ENCODE assay signal across 21 cellular contexts in genomic region chr3:98552232-98553020, GRCh38. TPM values are rescaled to one million over a fixed set of nuclear protein-coding genes. Genes with fewer than 3 reads are reported as not detected.
DNase-seq lines count a peak whose midpoint lies in the region; ATAC-seq and TF ChIP-seq lines count a peak whose summit lies in the region.
"Had no signal": no experiment of that assay in that cellular context is flagged by ENCODE, and none has a peak within 500 bp of the region (broad histone marks: within the 10 kb centered on the region; RNA-seq: fewer than 3 reads in every experiment).

No MANE protein-coding gene starts in this region.

- WGBS in upper lobe of left lung, 2 donors: 71 to 78% methylated on average over 4 of the region's 4 CpGs

- POLR2A ChIA-PET in activated naive CD8-positive, alpha-beta T cell treated with anti-CD3 and anti-CD28 coated beads, Interleukin-2, amount 10 ng/mL, durations not matched to agents 7 days and 5 days (lab: Charles Lee): interaction anchor here (0.6 to 5.8 kb wide), 5 partner anchors 11 to 29 kb away, joined by 3 to 74 read pairs (median 11); partner anchors contain the start of gene CLDND1

- H3K4me3 ChIP-seq in upper lobe of left lung (no peak overlapping the region), MG63 (no peak overlapping the region)
- H3K4me3 ChIP-seq: gastrocnemius medialis, smooth muscle cell, uterus had no signal

- no peak for DNase-seq in activated T-cell treated with anti-CD3 and anti-CD28 coated beads, Interleukin-2, amount 50 U/mL, for 72 hours
- no peak for DNase-seq in activated T-cell treated with anti-CD3 and anti-CD28 coated beads, Interleukin-2, amount 50 U/mL, for 48 hours
- peak; percentile 40 for DNase-seq in MV-4-11 (lab: John Stamatoyannopoulos, UW)
- DNase-seq in activated naive CD8-positive, alpha-beta T cell treated with anti-CD3 and anti-CD28 coated beads, Interleukin-2, amount 10 ng/mL, durations not matched to agents 7 days and 5 days: no peak
- no peak for DNase-seq in stimulated activated naive CD8-positive, alpha-beta T cell treated with anti-CD3 and anti-CD28 coated beads, Interleukin-15, amount 100 ng/mL, for 72 hours
- DNase-seq in upper lobe of left lung: no peak
- DNase-seq in SIG-M5 treated with dmso at 0.1 percent for 504 hours (lab: John Stamatoyannopoulos, UW; ENCODE audit: unreplicated experiment): no peak
- DNase-seq in MG63: no peak
- DNase-seq: anterior cingulate cortex; gastrocnemius medialis; GF-D8; naive thymus-derived CD4-positive, alpha-beta T cell; NCI-H1092 treated with DMSO at 0.1 percent for 48 hours; SIG-M5; stimulated activated naive CD4-positive, alpha-beta T cell treated with Interleukin-2 at 50 U/mL for 16 hours; uterus had no signal

- no peaks in the 10 kb centered on the region for H3K27me3 ChIP-seq in upper lobe of left lung
- no peaks in the 10 kb centered on the region for H3K27me3 ChIP-seq in MG63
- H3K27me3 ChIP-seq: gastrocnemius medialis, uterus had no signal

- no peak overlapping the region for H3K27ac ChIP-seq in upper lobe of left lung
- H3K27ac ChIP-seq: gastrocnemius medialis, uterus had no signal

- TF ChIP-seq POLR2A in upper lobe of left lung (IDR thresholded peaks at IDR 0.05): no peak

- TF ChIP-seq EP300 in upper lobe of left lung (IDR thresholded peaks at IDR 0.05): no peak

- peaks cover 0 to 4% of the 10 kb centered on the region in 2 donors for H3K9me3 Mint-ChIP-seq in activated T-cell treated with anti-CD3 and anti-CD28 coated beads, Interleukin-2, amount 50 U/mL, for 72 hours
- no peaks in the 10 kb centered on the region for H3K9me3 Mint-ChIP-seq in activated naive CD8-positive, alpha-beta T cell treated with anti-CD3 and anti-CD28 coated beads, Interleukin-2, amount 10 ng/mL, durations not matched to agents 7 days and 5 days
- H3K9me3 Mint-ChIP-seq in stimulated activated naive CD8-positive, alpha-beta T cell treated with anti-CD3 and anti-CD28 coated beads, Interleukin-15, amount 100 ng/mL, for 72 hours: no peaks in the 10 kb centered on the region

- H3K27me3 Mint-ChIP-seq in activated T-cell treated with anti-CD3 and anti-CD28 coated beads, Interleukin-2, amount 50 U/mL, for 72 hours (ENCODE audit: low read depth): no peaks in the 10 kb centered on the region
- H3K27me3 Mint-ChIP-seq in activated naive CD8-positive, alpha-beta T cell treated with anti-CD3 and anti-CD28 coated beads, Interleukin-2, amount 10 ng/mL, durations not matched to agents 7 days and 5 days: no peaks in the 10 kb centered on the region
- H3K27me3 Mint-ChIP-seq in stimulated activated naive CD8-positive, alpha-beta T cell treated with anti-CD3 and anti-CD28 coated beads, Interleukin-15, amount 100 ng/mL, for 72 hours: no peaks in the 10 kb centered on the region
- H3K27me3 Mint-ChIP-seq: progenitor cell of endocrine pancreas had no signal

- peak overlapping the region; percentile 100 for H3K27ac Mint-ChIP-seq in activated T-cell treated with anti-CD3 and anti-CD28 coated beads, Interleukin-2, amount 50 U/mL, for 72 hours
- peak overlapping the region; percentile 93 for H3K27ac Mint-ChIP-seq in activated naive CD8-positive, alpha-beta T cell treated with anti-CD3 and anti-CD28 coated beads, Interleukin-2, amount 10 ng/mL, durations not matched to agents 7 days and 5 days
- H3K27ac Mint-ChIP-seq in stimulated activated naive CD8-positive, alpha-beta T cell treated with anti-CD3 and anti-CD28 coated beads, Interleukin-15, amount 100 ng/mL, for 72 hours: peak overlapping the region; percentile 97 to 100
- H3K27ac Mint-ChIP-seq: progenitor cell of endocrine pancreas had no signal

- H3K9me3 ChIP-seq in upper lobe of left lung (no peaks in the 10 kb centered on the region), MG63 (no peaks in the 10 kb centered on the region)
- H3K9me3 ChIP-seq: gastrocnemius medialis, uterus had no signal

- no peak for TF ChIP-seq CTCF in upper lobe of left lung (IDR thresholded peaks at IDR 0.05)

- H3K4me1 Mint-ChIP-seq in activated T-cell treated with anti-CD3 and anti-CD28 coated beads, Interleukin-2, amount 50 U/mL, for 72 hours (ENCODE audit: low read depth): peaks cover 85% of the 10 kb centered on the region
- H3K4me1 Mint-ChIP-seq in activated naive CD8-positive, alpha-beta T cell treated with anti-CD3 and anti-CD28 coated beads, Interleukin-2, amount 10 ng/mL, durations not matched to agents 7 days and 5 days: peaks cover 74% of the 10 kb centered on the region
- H3K4me1 Mint-ChIP-seq in stimulated activated naive CD8-positive, alpha-beta T cell treated with anti-CD3 and anti-CD28 coated beads, Interleukin-15, amount 100 ng/mL, for 72 hours: peaks cover 89% of the 10 kb centered on the region

- peak overlapping the region; percentile 83 to 92 for H3K4me3 Mint-ChIP-seq in activated T-cell treated with anti-CD3 and anti-CD28 coated beads, Interleukin-2, amount 50 U/mL, for 72 hours
- peak overlapping the region; percentile 91 for H3K4me3 Mint-ChIP-seq in activated naive CD8-positive, alpha-beta T cell treated with anti-CD3 and anti-CD28 coated beads, Interleukin-2, amount 10 ng/mL, durations not matched to agents 7 days and 5 days
- H3K4me3 Mint-ChIP-seq in stimulated activated naive CD8-positive, alpha-beta T cell treated with anti-CD3 and anti-CD28 coated beads, Interleukin-15, amount 100 ng/mL, for 72 hours: peak overlapping the region; percentile 80 to 86

- no peaks in the 10 kb centered on the region for H3K36me3 ChIP-seq in upper lobe of left lung
- H3K36me3 ChIP-seq in MG63: no peaks in the 10 kb centered on the region
- H3K36me3 ChIP-seq: gastrocnemius medialis, uterus had no signal

- no peaks in the 10 kb centered on the region for H3K4me1 ChIP-seq in upper lobe of left lung
- H3K4me1 ChIP-seq: gastrocnemius medialis, uterus had no signal

- peaks cover 6 to 25% of the 10 kb centered on the region in 2 donors for H3K36me3 Mint-ChIP-seq in activated T-cell treated with anti-CD3 and anti-CD28 coated beads, Interleukin-2, amount 50 U/mL, for 72 hours (ENCODE audit: insufficient read depth in 2 of 2)
- peaks cover 54% of the 10 kb centered on the region for H3K36me3 Mint-ChIP-seq in activated naive CD8-positive, alpha-beta T cell treated with anti-CD3 and anti-CD28 coated beads, Interleukin-2, amount 10 ng/mL, durations not matched to agents 7 days and 5 days

- no peak for ATAC-seq in activated T-cell treated with anti-CD3 and anti-CD28 coated beads, Interleukin-2, amount 50 U/mL, for 72 hours (replicated peaks in 1 of 2)
- no peak for ATAC-seq in activated naive CD8-positive, alpha-beta T cell treated with anti-CD3 and anti-CD28 coated beads, Interleukin-2, amount 10 ng/mL, durations not matched to agents 7 days and 5 days (ENCODE audit: low read depth)
- no peak for ATAC-seq in stimulated activated naive CD8-positive, alpha-beta T cell treated with anti-CD3 and anti-CD28 coated beads, Interleukin-15, amount 100 ng/mL, for 72 hours
- no peak for ATAC-seq in upper lobe of left lung (ENCODE audit: low FRiP score in 2 of 2)
- ATAC-seq: gastrocnemius medialis; HepG2; naive thymus-derived CD4-positive, alpha-beta T cell had no signal

RNA-seq across cellular contexts. Expression of gene GPR15, which starts 20.6 kb away (rescaled TPM):
- total RNA-seq in activated T-cell treated with anti-CD3 and anti-CD28 coated beads, Interleukin-2, amount 50 U/mL, for 72 hours: 10 to 100 TPM in 1 of 2 donors, 1 to 10 TPM in 1; 4.6 to 24.0 TPM
- total RNA-seq in activated naive CD8-positive, alpha-beta T cell treated with anti-CD3 and anti-CD28 coated beads, Interleukin-2, amount 10 ng/mL, durations not matched to agents 7 days and 5 days: 10 to 100 TPM; 40.6 to 44.1 TPM
- total RNA-seq in upper lobe of left lung: 1 to 10 TPM in 3 of 6 donors, under 1 TPM in 1, not detected in 2; 0.98 to 2.1 (median 1.1) TPM
- total RNA-seq in MG63 (2014; rRNA removed; shearing (Covaris generic); ENCODE audit: low replicate concordance): not detected in 2 replicates
- total RNA-seq: chondrocyte, gastrocnemius medialis, HepG2, progenitor cell of endocrine pancreas, smooth muscle cell, uterus had no signal

RNA-seq across cellular contexts. Expression of gene CLDND1, which starts 29.7 kb away (rescaled TPM):
- 100 to 1,000 TPM; 284 to 361 TPM for total RNA-seq in activated T-cell treated with anti-CD3 and anti-CD28 coated beads, Interleukin-2, amount 50 U/mL, for 72 hours
- total RNA-seq in activated naive CD8-positive, alpha-beta T cell treated with anti-CD3 and anti-CD28 coated beads, Interleukin-2, amount 10 ng/mL, durations not matched to agents 7 days and 5 days: 100 to 1,000 TPM; 534 to 542 TPM
- total RNA-seq in upper lobe of left lung: 10 to 100 TPM; 23.9 to 91.2 (median 70.1) TPM
- total RNA-seq in MG63 (2014; rRNA removed; shearing (Covaris generic); ENCODE audit: low replicate concordance): 53.0 and 105 TPM in 2 replicates

RNA-seq across cellular contexts. Expression of gene CPOX, which starts 41.0 kb away (rescaled TPM):
- total RNA-seq in activated T-cell treated with anti-CD3 and anti-CD28 coated beads, Interleukin-2, amount 50 U/mL, for 72 hours: 10 to 100 TPM; 36.5 to 36.7 TPM
- total RNA-seq in activated naive CD8-positive, alpha-beta T cell treated with anti-CD3 and anti-CD28 coated beads, Interleukin-2, amount 10 ng/mL, durations not matched to agents 7 days and 5 days: 10 to 100 TPM; 51.1 to 52.2 TPM
- 10 to 100 TPM; 13.4 to 44.0 (median 23.6) TPM for total RNA-seq in upper lobe of left lung
- 43.7 and 45.1 TPM in 2 replicates for total RNA-seq in MG63 (2014; rRNA removed; shearing (Covaris generic); ENCODE audit: low replicate concordance)

RNA-seq across cellular contexts. Expression of gene OR5K2, which starts 54.9 kb away (rescaled TPM):
- not detected for total RNA-seq in activated T-cell treated with anti-CD3 and anti-CD28 coated beads, Interleukin-2, amount 50 U/mL, for 72 hours
- not detected for total RNA-seq in activated naive CD8-positive, alpha-beta T cell treated with anti-CD3 and anti-CD28 coated beads, Interleukin-2, amount 10 ng/mL, durations not matched to agents 7 days and 5 days
- total RNA-seq in upper lobe of left lung: not detected
- total RNA-seq in MG63 (2014; rRNA removed; shearing (Covaris generic); ENCODE audit: low replicate concordance): not detected in 2 replicates
- total RNA-seq: chondrocyte; gastrocnemius medialis; HepG2; liver; naive thymus-derived CD4-positive, alpha-beta T cell; progenitor cell of endocrine pancreas; smooth muscle cell; uterus had no signal
